In genomic region chr10:93268021-93268420, GRCh38 we compare ENCODE assay signal across 19 cellular contexts.
"Had no signal": no experiment of that assay in that cellular context is flagged by ENCODE, and none has a peak within 500 bp of the region (broad histone marks: within the 10 kb centered on the region; RNA-seq: fewer than 3 reads in every experiment).

No MANE protein-coding gene starts in this region.

- DNase-seq: activated CD4-positive, alpha-beta T cell treated with anti-CD3 and anti-CD28 coated beads, Interleukin-2, amount 10 ng/mL, durations not matched to agents 7 days and 5 days; activated CD8-positive, alpha-beta memory T cell treated with anti-CD3 and anti-CD28 coated beads for 24 hours; activated naive CD4-positive, alpha-beta T cell treated with anti-CD3 and anti-CD28 coated beads, Interleukin-2, amount 10 ng/mL, durations not matched to agents 7 days and 5 days; activated T-cell treated with anti-CD3 and anti-CD28 coated beads for 4 hours; erythroblast; gastrocnemius medialis; left colon; natural killer cell; posterior cingulate gyrus; retina; stimulated activated CD4-positive, alpha-beta T cell treated with anti-CD3 and anti-CD28 coated beads, Interleukin-12 subunit alpha, Interleukin-12 subunit beta, amount 100 ng/mL, for 4 hours; stimulated activated CD4-positive, alpha-beta T cell treated with anti-CD3 and anti-CD28 coated beads, Interleukin-2, amount 100 ng/mL, for 24 hours; T-helper 9 cell; tibial artery; uterus had no signal

- H3K9me3 Mint-ChIP-seq: activated naive CD4-positive, alpha-beta T cell treated with anti-CD3 and anti-CD28 coated beads, Interleukin-2, amount 10 ng/mL, durations not matched to agents 7 days and 5 days; natural killer cell had no signal

- H3K27me3 ChIP-seq: gastrocnemius medialis, tibial artery, uterus had no signal

- H3K27ac Mint-ChIP-seq: activated CD4-positive, alpha-beta T cell treated with anti-CD3 and anti-CD28 coated beads, Interleukin-2, amount 10 ng/mL, durations not matched to agents 7 days and 5 days; activated naive CD4-positive, alpha-beta T cell treated with anti-CD3 and anti-CD28 coated beads, Interleukin-2, amount 10 ng/mL, durations not matched to agents 7 days and 5 days; activated T-helper 2 cell treated with anti-CD3 and anti-CD28 coated beads, Interferon-gamma antibody, Interleukin-2, Interleukin-4, amounts not matched to agents 10 μg/mL and 5 μg/mL and 100 μg/mL, durations not matched to agents 14 hours and 24 hours and 36 hours; natural killer cell had no signal

- H3K36me3 ChIP-seq: gastrocnemius medialis, tibial artery, uterus had no signal

- H3K4me1 ChIP-seq: gastrocnemius medialis, tibial artery, uterus had no signal

- H3K9me3 ChIP-seq: gastrocnemius medialis, uterus had no signal

- H3K36me3 Mint-ChIP-seq: activated naive CD4-positive, alpha-beta T cell treated with anti-CD3 and anti-CD28 coated beads, Interleukin-2, amount 10 ng/mL, durations not matched to agents 7 days and 5 days; natural killer cell had no signal

- FAIRE-seq: astrocyte, islet of Langerhans had no signal

- H3K4me3 Mint-ChIP-seq: activated CD4-positive, alpha-beta T cell treated with anti-CD3 and anti-CD28 coated beads, Interleukin-2, amount 10 ng/mL, durations not matched to agents 7 days and 5 days; activated naive CD4-positive, alpha-beta T cell treated with anti-CD3 and anti-CD28 coated beads, Interleukin-2, amount 10 ng/mL, durations not matched to agents 7 days and 5 days; natural killer cell had no signal

- H3K27me3 Mint-ChIP-seq: activated CD4-positive, alpha-beta T cell treated with anti-CD3 and anti-CD28 coated beads, Interleukin-2, amount 10 ng/mL, durations not matched to agents 7 days and 5 days; activated naive CD4-positive, alpha-beta T cell treated with anti-CD3 and anti-CD28 coated beads, Interleukin-2, amount 10 ng/mL, durations not matched to agents 7 days and 5 days had no signal

- ATAC-seq: gastrocnemius medialis, left colon, natural killer cell had no signal

- H3K4me3 ChIP-seq: gastrocnemius medialis, lung, tibial artery, uterus had no signal

- H3K27ac ChIP-seq: gastrocnemius medialis, tibial artery, uterus had no signal
